ENCODE assay signal across 15 cellular contexts in genomic region chr15:68672251-68672650, GRCh38.
A peak's percentile ranks its signal among the peaks of the same experiment; 100 is the strongest.
DNase-seq lines count a peak whose midpoint lies in the region; ATAC-seq and TF ChIP-seq lines count a peak whose summit lies in the region.
"Had no signal": no experiment of that assay in that cellular context is flagged by ENCODE, and none has a peak within 500 bp of the region (broad histone marks: within the 10 kb centered on the region; RNA-seq: fewer than 3 reads in every experiment).

No MANE protein-coding gene starts in this region.

- TF ChIP-seq POLR2A in sigmoid colon (IDR thresholded peaks at IDR 0.05) = no peak

- H3K4me1 ChIP-seq in sigmoid colon = no peaks in the 10 kb centered on the region
- H3K4me1 ChIP-seq: A549, Caco-2 had no signal

- no peaks in the 10 kb centered on the region for H3K36me3 ChIP-seq in sigmoid colon

- H3K27ac ChIP-seq in sigmoid colon = no peak overlapping the region
- H3K27ac ChIP-seq: 22Rv1, A549, C4-2B had no signal

- ATAC-seq in activated CD8-positive, alpha-beta memory T cell treated with anti-CD3 and anti-CD28 coated beads, Interleukin-2, amount 10 ng/mL, durations not matched to agents 7 days and 5 days = no peak
- no peak for ATAC-seq in HG02870 (IDR thresholded peaks at IDR 0.05; ENCODE audit: unreplicated experiment)

- DNase-seq in activated CD8-positive, alpha-beta memory T cell treated with anti-CD3 and anti-CD28 coated beads, Interleukin-2, amount 50 U/mL, for 48 hours = peak; percentile 4
- no peak for DNase-seq in activated CD8-positive, alpha-beta memory T cell treated with anti-CD3 and anti-CD28 coated beads, Interleukin-2, amount 10 ng/mL, durations not matched to agents 7 days and 5 days
- DNase-seq in chondrocyte (ENCODE audit: low spot score) = no peak
- peak; percentile 4 for DNase-seq in sigmoid colon
- DNase-seq in EL = no peak
- DNase-seq in DMS79 (lab: John Stamatoyannopoulos, UW) = no peak
- DNase-seq: AML-193; CD4-positive, alpha-beta T cell; GF-D8 had no signal

- no peak overlapping the region for H3K4me3 ChIP-seq in sigmoid colon
- H3K4me3 ChIP-seq: A549 had no signal

- CTCF ChIA-PET in activated CD8-positive, alpha-beta memory T cell treated with anti-CD3 and anti-CD28 coated beads, Interleukin-2, amount 10 ng/mL, durations not matched to agents 7 days and 5 days (lab: Charles Lee) = interaction anchor here (0.8 to 11.3 kb wide), 5 partner anchors 8 to 365 kb away, joined by 3 to 134 read pairs (median 20); no protein-coding TSS in a partner anchor

- no peaks in the 10 kb centered on the region for H3K9me3 ChIP-seq in sigmoid colon
- H3K9me3 ChIP-seq: A549, Caco-2 had no signal

- no peak overlapping the region for H3K4me3 Mint-ChIP-seq in activated CD8-positive, alpha-beta memory T cell treated with anti-CD3 and anti-CD28 coated beads, Interleukin-2, amount 10 ng/mL, durations not matched to agents 7 days and 5 days
- no peak overlapping the region for H3K4me3 Mint-ChIP-seq in chondrocyte (ENCODE audit: unreplicated experiment)
- H3K4me3 Mint-ChIP-seq: CD4-positive, alpha-beta T cell; H9 had no signal

- 53 to 78% methylated on average over 4 of the region's 4 CpGs for WGBS in sigmoid colon, 2 donors

- H3K27ac Mint-ChIP-seq in activated CD8-positive, alpha-beta memory T cell treated with anti-CD3 and anti-CD28 coated beads, Interleukin-2, amount 10 ng/mL, durations not matched to agents 7 days and 5 days = no peak overlapping the region
- peak overlapping the region; percentile 27 for H3K27ac Mint-ChIP-seq in chondrocyte (ENCODE audit: unreplicated experiment)
- H3K27ac Mint-ChIP-seq: CD4-positive, alpha-beta T cell; H9 had no signal

- intact Hi-C loops in sigmoid colon (cut with DNase I) = loop anchor here (10.0 kb wide), 2 partner anchors 367 to 417 kb away; no protein-coding TSS in a partner anchor

- H3K27me3 ChIP-seq in sigmoid colon = no peaks in the 10 kb centered on the region

- no peak for TF ChIP-seq EP300 in sigmoid colon (IDR thresholded peaks at IDR 0.05)

- H3K36me3 Mint-ChIP-seq in activated CD8-positive, alpha-beta memory T cell treated with anti-CD3 and anti-CD28 coated beads, Interleukin-2, amount 10 ng/mL, durations not matched to agents 7 days and 5 days = no peaks in the 10 kb centered on the region
- H3K36me3 Mint-ChIP-seq in chondrocyte (ENCODE audit: low read depth) = peaks cover 9% of the 10 kb centered on the region

- TF ChIP-seq CTCF in chondrocyte (IDR thresholded peaks at IDR 0.05) = no peak
- TF ChIP-seq CTCF in sigmoid colon (IDR thresholded peaks at IDR 0.05) = no peak

- H3K27me3 Mint-ChIP-seq in activated CD8-positive, alpha-beta memory T cell treated with anti-CD3 and anti-CD28 coated beads, Interleukin-2, amount 10 ng/mL, durations not matched to agents 7 days and 5 days = peaks cover 21% of the 10 kb centered on the region
- H3K27me3 Mint-ChIP-seq in chondrocyte (ENCODE audit: low read depth) = no peaks in the 10 kb centered on the region

- no peaks in the 10 kb centered on the region for H3K9me3 Mint-ChIP-seq in activated CD8-positive, alpha-beta memory T cell treated with anti-CD3 and anti-CD28 coated beads, Interleukin-2, amount 10 ng/mL, durations not matched to agents 7 days and 5 days (ENCODE audit: low read depth)
- H3K9me3 Mint-ChIP-seq in chondrocyte (ENCODE audit: low read depth) = no peaks in the 10 kb centered on the region
- H3K9me3 Mint-ChIP-seq: CD4-positive, alpha-beta T cell had no signal

- H3K4me1 Mint-ChIP-seq in activated CD8-positive, alpha-beta memory T cell treated with anti-CD3 and anti-CD28 coated beads, Interleukin-2, amount 10 ng/mL, durations not matched to agents 7 days and 5 days = peaks cover 2% of the 10 kb centered on the region
- peaks cover 36% of the 10 kb centered on the region for H3K4me1 Mint-ChIP-seq in chondrocyte (ENCODE audit: low read depth)

Comparison
In these comparisons a context has a peak if more than half of its experiments do, and no peak if none do; other contexts are left out.
1. DNase-seq: peak in activated CD8-positive, alpha-beta memory T cell treated with anti-CD3 and anti-CD28 coated beads, Interleukin-2, amount 50 U/mL, for 48 hours (single experiment) and sigmoid colon (single experiment); none in activated CD8-positive, alpha-beta memory T cell treated with anti-CD3 and anti-CD28 coated beads, Interleukin-2, amount 10 ng/mL, durations not matched to agents 7 days and 5 days (single experiment), chondrocyte (single experiment), EL (single experiment) and DMS79 (single experiment).